Comparison of ENCODE assay signal across 21 cellular contexts in genomic region chr11:131759140-131759539, GRCh38.
DNase-seq lines count a peak whose midpoint lies in the region; ATAC-seq and TF ChIP-seq lines count a peak whose summit lies in the region.
"Had no signal": no experiment of that assay in that cellular context is flagged by ENCODE, and none has a peak within 500 bp of the region (broad histone marks: within the 10 kb centered on the region; RNA-seq: fewer than 3 reads in every experiment).

No MANE protein-coding gene starts in this region.

- no peak for TF ChIP-seq CTCF in IMR-90 (conservative IDR thresholded peaks at IDR 0.05; ENCODE audit: low read depth, low read length)
- no peak for TF ChIP-seq CTCF in parathyroid adenoma (IDR thresholded peaks at IDR 0.05)

- H4K20me1 ChIP-seq in IMR-90 (ENCODE audit: insufficient read depth, low read length) = no peaks in the 10 kb centered on the region

- H3K4me3 ChIP-seq in ACC112 (ENCODE audit: low read depth, low read length) = no peak overlapping the region
- H3K4me3 ChIP-seq in IMR-90 (ENCODE audit: insufficient read depth, low read depth, low read length) = no peak overlapping the region
- no peak overlapping the region for H3K4me3 ChIP-seq in parathyroid adenoma (ENCODE audit: low read depth, low read length)
- H3K4me3 ChIP-seq: A549, Peyer's patch had no signal

- TF ChIP-seq POLR2A in IMR-90 (IDR thresholded peaks at IDR 0.05; ENCODE audit: low read depth, low read length) = no peak; the same call in 1 of the 2 replicates
- no peak for TF ChIP-seq POLR2A in GM18505 (IDR thresholded peaks at IDR 0.05; ENCODE audit: borderline replicate concordance, extremely low read depth, insufficient read depth, insufficient read length)

- no peak overlapping the region for H3K27ac Mint-ChIP-seq in activated naive CD4-positive, alpha-beta T cell treated with anti-CD3 and anti-CD28 coated beads for 36 hours
- H3K27ac Mint-ChIP-seq: CD8-positive, alpha-beta memory T cell; T-cell had no signal

- 0 out of 3 replicates have a peak overlapping the region, but pooled peaks have one; percentile 6 for H2BK15ac ChIP-seq in IMR-90 (ENCODE audit: low read depth, low read length)

- DNase-seq in IMR-90 (no peak), cerebellar cortex (ENCODE audit: low spot score) (peak; percentile 6), hippocampal formation (lab: John Stamatoyannopoulos, UW) (no peak)
- DNase-seq in activated naive CD4-positive, alpha-beta T cell treated with anti-CD3 and anti-CD28 coated beads for 36 hours = no peak
- DNase-seq: C1 segment of cervical spinal cord; CD8-positive, alpha-beta memory T cell; GF-D8; GOT3; KBM-7; NCI-H1105; NCI-H524 treated with DMSO at 0.1 percent for 48 hours; Peyer's patch; Right ventricle myocardium superior; T-cell had no signal

- H3K4me2 ChIP-seq in IMR-90 (ENCODE audit: low read depth, low read length) = no peak overlapping the region
- H3K4me2 ChIP-seq in parathyroid adenoma (ENCODE audit: low read length) = no peak overlapping the region
- H3K4me2 ChIP-seq: A549 had no signal

- H4K5ac ChIP-seq in IMR-90 (ENCODE audit: low read depth, low read length) = peak overlapping the region; percentile 9; the same call in 1 of the 2 replicates

- H4K91ac ChIP-seq in IMR-90 (ENCODE audit: insufficient read depth, low read depth, low read length) = no peak overlapping the region

- no TSS peak for BruUV-seq in IMR-90 (replicated peaks; lab: Mats Ljungman, UMichigan)

- H3K4ac ChIP-seq in IMR-90 (ENCODE audit: low read depth, low read length) = no peak overlapping the region; the same call in 1 of the 2 replicates

- H3K9ac ChIP-seq in IMR-90 (ENCODE audit: low read depth, low read length) (no peak overlapping the region), parathyroid adenoma (no peak overlapping the region)

- in situ Hi-C loops in IMR-90 (cut with MboI; ENCODE audit: low sequenced_read_pairs) = no loop called here

- intact Hi-C loops in IMR-90 (cut with micrococcal nuclease) = no loop called here
- intact Hi-C loops in activated naive CD4-positive, alpha-beta T cell treated with anti-CD3 and anti-CD28 coated beads for 36 hours (cut with micrococcal nuclease) = no loop called here

- H3K79me1 ChIP-seq in IMR-90 (ENCODE audit: low read depth in 1 of 2, low read length in 2 of 2) = no peaks in the 10 kb centered on the region

- H2BK20ac ChIP-seq in IMR-90 (ENCODE audit: low read depth, low read length) = peak overlapping the region; percentile 75; the same call in 1 of the 2 replicates

- H3K9me1 ChIP-seq in IMR-90 (ENCODE audit: insufficient read depth, low read length) = peaks cover 4% of the 10 kb centered on the region; the same call in 1 of the 2 replicates

- CTCF ChIA-PET in IMR-90 (lab: Yijun Ruan, JAX) = interaction anchor here (0.7 to 1.0 kb wide), 3 partner anchors 11 to 961 kb away, joined by 3 to 5 read pairs (median 5); no protein-coding TSS in a partner anchor
- CTCF ChIA-PET in activated naive CD4-positive, alpha-beta T cell treated with anti-CD3 and anti-CD28 coated beads for 36 hours (lab: Charles Lee) = no interaction called here

- H3K4me1 ChIP-seq in ACC112 (ENCODE audit: control insufficient read depth, insufficient read depth, low read length, unreplicated experiment) = peaks cover 62% of the 10 kb centered on the region
- peaks cover 24% of the 10 kb centered on the region for H3K4me1 ChIP-seq in IMR-90 (ENCODE audit: control insufficient read depth, insufficient read depth, low read length)
- peaks cover 27% of the 10 kb centered on the region for H3K4me1 ChIP-seq in parathyroid adenoma
- H3K4me1 ChIP-seq: A549, Peyer's patch had no signal

- H3K27ac ChIP-seq in ACC112 (ENCODE audit: low read depth, low read length) (peak overlapping the region; percentile 96), IMR-90 (ENCODE audit: insufficient read depth, low read length) (no peak overlapping the region), parathyroid adenoma (peak overlapping the region; percentile 97)
- H3K27ac ChIP-seq: A549, Peyer's patch had no signal

- dilution Hi-C loops in IMR-90 (cut with HindIII; ENCODE audit: low sequenced_read_pairs, unreplicated experiment) = no loop called here

- H3K27me3 Mint-ChIP-seq in activated naive CD4-positive, alpha-beta T cell treated with anti-CD3 and anti-CD28 coated beads for 36 hours (ENCODE audit: low read depth) = no peaks in the 10 kb centered on the region
- H3K27me3 Mint-ChIP-seq: CD8-positive, alpha-beta memory T cell; T-cell had no signal

- no peak overlapping the region for H3K56ac ChIP-seq in IMR-90 (ENCODE audit: extremely low read depth, insufficient read depth, low read length)

- peak overlapping the region; percentile 69 for H2BK120ac ChIP-seq in IMR-90 (ENCODE audit: low read depth, low read length)

- H2BK5ac ChIP-seq in IMR-90 (ENCODE audit: low read depth, low read length, poor library complexity, severe bottlenecking) = no peak overlapping the region

- H2AK9ac ChIP-seq in IMR-90 (replicated peaks; ENCODE audit: low read depth, low read length, poor library complexity) = no peak overlapping the region

- H3K23ac ChIP-seq in IMR-90 (ENCODE audit: low read depth, low read length) = no peak overlapping the region

- H4K8ac ChIP-seq in IMR-90 (ENCODE audit: low read depth in 2 of 2, low read length in 2 of 2) = peak overlapping the region in 1 of 2 experiments; percentile 6; a peak in 1 of 4 replicates

- no peaks in the 10 kb centered on the region for H3K36me3 Mint-ChIP-seq in activated naive CD4-positive, alpha-beta T cell treated with anti-CD3 and anti-CD28 coated beads for 36 hours (ENCODE audit: low read depth)
- H3K36me3 Mint-ChIP-seq: CD8-positive, alpha-beta memory T cell; T-cell had no signal

- TF ChIP-seq RAD21 in IMR-90 (IDR thresholded peaks at IDR 0.05; ENCODE audit: low read length) = no peak

- H2AFZ ChIP-seq in ACC112 (ENCODE audit: low read length, unreplicated experiment) (no peak overlapping the region), IMR-90 (replicated peaks; ENCODE audit: low read length, poor library complexity) (no peak overlapping the region), parathyroid adenoma (peak overlapping the region; percentile 28)

- H3K9me3 Mint-ChIP-seq in activated naive CD4-positive, alpha-beta T cell treated with anti-CD3 and anti-CD28 coated beads for 36 hours = no peaks in the 10 kb centered on the region

- H3K36me3 ChIP-seq in ACC112 (ENCODE audit: insufficient read depth, low read length) (no peaks in the 10 kb centered on the region), IMR-90 (ENCODE audit: control insufficient read depth, insufficient read depth, low read length) (no peaks in the 10 kb centered on the region), parathyroid adenoma (ENCODE audit: control insufficient read depth, insufficient read depth, low read length) (no peaks in the 10 kb centered on the region)
- H3K36me3 ChIP-seq: Peyer's patch had no signal

- H3K18ac ChIP-seq in IMR-90 (ENCODE audit: low read depth, low read length) = peak overlapping the region; percentile 33; the same call in 1 of the 2 replicates

- H2AK5ac ChIP-seq in IMR-90 (ENCODE audit: low read depth, low read length) = peak overlapping the region; percentile 10; the same call in 1 of the 2 replicates

- H3K27me3 ChIP-seq in ACC112 (ENCODE audit: insufficient read depth, low read length) = no peaks in the 10 kb centered on the region
- H3K27me3 ChIP-seq in IMR-90 (ENCODE audit: control insufficient read depth, insufficient read depth, low read length) = no peaks in the 10 kb centered on the region
- no peaks in the 10 kb centered on the region for H3K27me3 ChIP-seq in parathyroid adenoma (ENCODE audit: control insufficient read depth, insufficient read depth, low read length)
- H3K27me3 ChIP-seq: Peyer's patch had no signal

- H3K9me3 ChIP-seq in IMR-90 (ENCODE audit: control insufficient read depth, insufficient read depth, low read length) (no peaks in the 10 kb centered on the region), parathyroid adenoma (ENCODE audit: control insufficient read depth, low read length) (no peaks in the 10 kb centered on the region)
- H3K9me3 ChIP-seq: A549, Peyer's patch had no signal

- H3K4me1 Mint-ChIP-seq in activated naive CD4-positive, alpha-beta T cell treated with anti-CD3 and anti-CD28 coated beads for 36 hours (ENCODE audit: low read depth) = no peaks in the 10 kb centered on the region
- H3K4me1 Mint-ChIP-seq: CD8-positive, alpha-beta memory T cell; T-cell had no signal

- no peaks in the 10 kb centered on the region for H3K79me2 ChIP-seq in ACC112 (ENCODE audit: control insufficient read depth, insufficient read depth, low read length, unreplicated experiment)
- no peaks in the 10 kb centered on the region for H3K79me2 ChIP-seq in parathyroid adenoma

- ATAC-seq in IMR-90 (ENCODE audit: low read depth) = no peak
- ATAC-seq in GM18505 (IDR thresholded peaks at IDR 0.05; ENCODE audit: unreplicated experiment) = no peak
- ATAC-seq in GM18520 (IDR thresholded peaks at IDR 0.05; ENCODE audit: unreplicated experiment) = no peak
- ATAC-seq: A549, HCT116, SK-N-SH treated with all-trans-retinoic acid at 6 μM for 48 hours, T-cell had no signal

- WGBS in IMR-90 (ENCODE audit: extremely low coverage in 2 of 2, insufficient read length in 1 of 2), 2 experiments = 100% methylated on average over 2 of the region's 2 CpGs; no CpG with 5 or more reads in 1 of the 2 experiments

- no peak overlapping the region for H3K4me3 Mint-ChIP-seq in activated naive CD4-positive, alpha-beta T cell treated with anti-CD3 and anti-CD28 coated beads for 36 hours
- H3K4me3 Mint-ChIP-seq: CD8-positive, alpha-beta memory T cell; T-cell had no signal

- H3K14ac ChIP-seq in IMR-90 (replicated peaks; ENCODE audit: low read depth, low read length) = no peak overlapping the region; the same call in 1 of the 2 replicates

- POLR2A ChIA-PET in IMR-90 (lab: Charles Lee; ENCODE audit: unreplicated experiment) = no interaction called here

TF ChIP-seq in IMR-90, 13 proteins besides CTCF, POLR2A, EP300 and RAD21:
- TF ChIP-seq MXI1 (IDR thresholded peaks at IDR 0.05; ENCODE audit: borderline replicate concordance, low read depth, low read length) (no peak), MAZ (IDR thresholded peaks at IDR 0.05; ENCODE audit: borderline replicate concordance, low read depth, low read length) (no peak), SMC3 (IDR thresholded peaks at IDR 0.05; ENCODE audit: low read depth, low read length) (no peak), RFX5 (IDR thresholded peaks at IDR 0.05; ENCODE audit: low read depth, low read length) (no peak)
- TF ChIP-seq, protein P1, sequence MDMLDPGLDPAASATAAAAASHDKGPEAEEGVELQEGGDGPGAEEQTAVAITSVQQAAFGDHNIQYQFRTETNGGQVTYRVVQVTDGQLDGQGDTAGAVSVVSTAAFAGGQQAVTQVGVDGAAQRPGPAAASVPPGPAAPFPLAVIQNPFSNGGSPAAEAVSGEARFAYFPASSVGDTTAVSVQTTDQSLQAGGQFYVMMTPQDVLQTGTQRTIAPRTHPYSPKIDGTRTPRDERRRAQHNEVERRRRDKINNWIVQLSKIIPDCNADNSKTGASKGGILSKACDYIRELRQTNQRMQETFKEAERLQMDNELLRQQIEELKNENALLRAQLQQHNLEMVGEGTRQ (IDR thresholded peaks at IDR 0.05; ENCODE audit: low read depth, low read length) = no peak
TF ChIP-seq in IMR-90: peak in this region for 0.
